Comparison of ENCODE assay signal across 27 cellular contexts in genomic region chr16:61195006-61195405, GRCh38.
"Had no signal": no experiment of that assay in that cellular context is flagged by ENCODE, and none has a peak within 500 bp of the region (broad histone marks: within the 10 kb centered on the region; RNA-seq: fewer than 3 reads in every experiment).

No MANE protein-coding gene starts in this region.

- H3K79me2 ChIP-seq: parathyroid adenoma had no signal

- ATAC-seq: psoas muscle; right cardiac atrium; right lobe of liver; stimulated activated effector memory CD8-positive, alpha-beta T cell treated with anti-CD3 and anti-CD28 coated beads, Interleukin-12 subunit alpha, Interleukin-12 subunit beta, amount 100 ng/mL, for 72 hours; stimulated activated naive B cell treated with anti-CD40 and anti-IgM and Interleukin-4, amounts not matched to agents 10 μg/mL and 1 μg/mL and 100 μg/mL, for 72 hours had no signal

- H3K27me3 Mint-ChIP-seq: progenitor cell of endocrine pancreas; stimulated activated naive B cell treated with anti-CD40 and anti-IgM and Interleukin-4, amounts not matched to agents 10 μg/mL and 1 μg/mL and 100 μg/mL, for 72 hours; stimulated activated naive CD8-positive, alpha-beta T cell treated with anti-CD3 and anti-CD28 coated beads, Interleukin-15, Interleukin-2, amounts not matched to agents 100 ng/mL and 50 ng/mL, for 24 hours had no signal

- H3K36me3 Mint-ChIP-seq: neural progenitor cell; stimulated activated effector memory CD8-positive, alpha-beta T cell treated with anti-CD3 and anti-CD28 coated beads, Interleukin-12 subunit alpha, Interleukin-12 subunit beta, amount 100 ng/mL, for 72 hours; stimulated activated naive B cell treated with anti-CD40 and anti-IgM and Interleukin-4, amounts not matched to agents 10 μg/mL and 1 μg/mL and 100 μg/mL, for 72 hours had no signal

- H3K36me3 ChIP-seq: neural progenitor cell, ovary, right lobe of liver, sigmoid colon, stomach, thoracic aorta, thyroid gland, tibial nerve, upper lobe of left lung, vagina had no signal

- H2AFZ ChIP-seq: neural progenitor cell, parathyroid adenoma had no signal

- H3K4me1 Mint-ChIP-seq: nephron; neural progenitor cell; stimulated activated effector memory CD8-positive, alpha-beta T cell treated with anti-CD3 and anti-CD28 coated beads, Interleukin-12 subunit alpha, Interleukin-12 subunit beta, amount 100 ng/mL, for 72 hours; stimulated activated naive B cell treated with anti-CD40 and anti-IgM and Interleukin-4, amounts not matched to agents 10 μg/mL and 1 μg/mL and 100 μg/mL, for 72 hours had no signal

- DNase-seq: occipital lobe; ovary; posterior cingulate gyrus; psoas muscle; right cardiac atrium; right lobe of liver; sigmoid colon; small intestine; stimulated activated CD4-positive, alpha-beta T cell treated with anti-CD3 and anti-CD28 coated beads, Interleukin-15, amount 100 ng/mL, for 24 hours; stimulated activated CD4-positive, alpha-beta T cell treated with anti-CD3 and anti-CD28 coated beads, Interleukin-2, amount 100 ng/mL, for 24 hours; stimulated activated CD4-positive, alpha-beta T cell treated with anti-CD3 and anti-CD28 coated beads, Interleukin-2, amount 100 ng/mL, for 48 hours; stimulated activated CD4-positive, alpha-beta T cell treated with anti-CD3 and anti-CD28 coated beads, Interleukin-4, amount 100 ng/mL, for 24 hours; stimulated activated naive B cell treated with anti-CD40 and anti-IgM and Interleukin-4, amounts not matched to agents 10 μg/mL and 1 μg/mL and 100 μg/mL, for 72 hours; stimulated activated naive CD4-positive, alpha-beta T cell treated with Interleukin-2 at 50 U/mL for 16 hours; stomach; thyroid gland; trophoblast cell; upper lobe of left lung had no signal

- H3K4me2 ChIP-seq: neural progenitor cell had no signal

- H3K9me3 ChIP-seq: ovary, psoas muscle, right lobe of liver, sigmoid colon, thoracic aorta, thyroid gland, tibial nerve, vagina had no signal

- H3K27me3 ChIP-seq: ovary, right lobe of liver, sigmoid colon, stomach, thyroid gland, tibial nerve, upper lobe of left lung, vagina had no signal

- H3K27ac ChIP-seq: neural progenitor cell, ovary, parathyroid adenoma, psoas muscle, right lobe of liver, sigmoid colon, stomach, thoracic aorta, thyroid gland, tibial nerve, upper lobe of left lung, vagina had no signal

- H3K9me3 Mint-ChIP-seq: nephron had no signal

- H3K4me3 ChIP-seq: neural progenitor cell, ovary, psoas muscle, right lobe of liver, sigmoid colon, stomach, thoracic aorta, thyroid gland, tibial nerve, upper lobe of left lung, vagina had no signal

- H3K27ac Mint-ChIP-seq: nephron; neural progenitor cell; progenitor cell of endocrine pancreas; stimulated activated effector memory CD8-positive, alpha-beta T cell treated with anti-CD3 and anti-CD28 coated beads, Interleukin-12 subunit alpha, Interleukin-12 subunit beta, amount 100 ng/mL, for 72 hours; stimulated activated naive B cell treated with anti-CD40 and anti-IgM and Interleukin-4, amounts not matched to agents 10 μg/mL and 1 μg/mL and 100 μg/mL, for 72 hours; stimulated activated naive CD8-positive, alpha-beta T cell treated with anti-CD3 and anti-CD28 coated beads, Interleukin-15, Interleukin-2, amounts not matched to agents 100 ng/mL and 50 ng/mL, for 24 hours had no signal

- H3K4me3 Mint-ChIP-seq: nephron; neural progenitor cell; stimulated activated effector memory CD8-positive, alpha-beta T cell treated with anti-CD3 and anti-CD28 coated beads, Interleukin-12 subunit alpha, Interleukin-12 subunit beta, amount 100 ng/mL, for 72 hours; stimulated activated naive B cell treated with anti-CD40 and anti-IgM and Interleukin-4, amounts not matched to agents 10 μg/mL and 1 μg/mL and 100 μg/mL, for 72 hours; stimulated activated naive CD8-positive, alpha-beta T cell treated with anti-CD3 and anti-CD28 coated beads, Interleukin-15, Interleukin-2, amounts not matched to agents 100 ng/mL and 50 ng/mL, for 24 hours had no signal

- H3K4me1 ChIP-seq: neural progenitor cell, parathyroid adenoma, psoas muscle, right lobe of liver, sigmoid colon, stomach, thyroid gland, tibial nerve, upper lobe of left lung, vagina had no signal
